Comparison of ENCODE assay signal across 17 cellular contexts in genomic region chr12:70691018-70691672, GRCh38. TPM values are rescaled to one million over a fixed set of nuclear protein-coding genes. Genes with fewer than 3 reads are reported as not detected.
DNase-seq lines count a peak whose midpoint lies in the region; ATAC-seq, FAIRE-seq and TF ChIP-seq lines count a peak whose summit lies in the region.
"Had no signal": no experiment of that assay in that cellular context is flagged by ENCODE, and none has a peak within 500 bp of the region (broad histone marks: within the 10 kb centered on the region; RNA-seq: fewer than 3 reads in every experiment).

No MANE protein-coding gene starts in this region.

- H3K27me3 ChIP-seq in heart left ventricle (no peaks in the 10 kb centered on the region), K562 (ENCODE audit: control insufficient read depth in 2 of 2, insufficient read depth in 2 of 2, low read length in 2 of 2) (no peaks in the 10 kb centered on the region), subcutaneous abdominal adipose tissue (ENCODE audit: control insufficient read depth in 5 of 5, insufficient read depth in 4 of 5, low read length in 5 of 5) (no peaks in the 10 kb centered on the region), colonic mucosa (no peaks in the 10 kb centered on the region)
- H3K27me3 ChIP-seq: esophagus muscularis mucosa had no signal

- H3K9me3 ChIP-seq in heart left ventricle, result no peaks in the 10 kb centered on the region
- H3K9me3 ChIP-seq in K562 (replicated peaks; ENCODE audit: control insufficient read depth, insufficient read depth, low read depth, low read length), result no peaks in the 10 kb centered on the region
- H3K9me3 ChIP-seq in subcutaneous abdominal adipose tissue (ENCODE audit: control insufficient read depth in 5 of 5, low read length in 5 of 5), result no peaks in the 10 kb centered on the region
- no peaks in the 10 kb centered on the region for H3K9me3 ChIP-seq in colonic mucosa
- H3K9me3 ChIP-seq: A549, esophagus muscularis mucosa had no signal

- FAIRE-seq in K562 (lab: Jason Lieb, UNC), result no peak
- FAIRE-seq: A549, D721Med had no signal

- H3K79me2 ChIP-seq in K562 (ENCODE audit: control insufficient read depth, insufficient read depth, low read length), result no peaks in the 10 kb centered on the region

- peak overlapping the region; percentile 15; the same call in 1 of the 2 replicates for H2AFZ ChIP-seq in K562 (ENCODE audit: low read depth, low read length)

- CTCF ChIA-PET in K562 (lab: Yijun Ruan, JAX; ENCODE audit: low intra/inter-chr PET ratio), result no interaction called here

- H3K9ac ChIP-seq in K562 (ENCODE audit: insufficient read depth in 1 of 2, low read depth in 2 of 2, low read length in 2 of 2), result no peak overlapping the region
- no peak overlapping the region for H3K9ac ChIP-seq in subcutaneous abdominal adipose tissue (ENCODE audit: low read length in 5 of 5)
- no peak overlapping the region for H3K9ac ChIP-seq in colonic mucosa (ENCODE audit: low read depth in 2 of 2, low read length in 2 of 2)

- intact Hi-C loops in heart left ventricle (cut with DNase I) (no loop called here), cardiac septum (cut with DNase I) (no loop called here), K562 (cut with micrococcal nuclease) (no loop called here), colonic mucosa (cut with DNase I) (no loop called here)

- H4K20me1 ChIP-seq in K562 (replicated peaks; ENCODE audit: control insufficient read depth, insufficient read depth, low read length), result no peaks in the 10 kb centered on the region

- H3K4me1 ChIP-seq in heart left ventricle (peaks cover 0 to 13% (median 0%) of the 10 kb centered on the region in 12 donors), K562 (replicated peaks in 1 of 2; ENCODE audit: control insufficient read depth in 2 of 2, insufficient read depth in 2 of 2, low read length in 2 of 2) (peaks cover 0 to 5% of the 10 kb centered on the region in 2 experiments; a peak in 1 of 5 replicates), subcutaneous abdominal adipose tissue (ENCODE audit: control insufficient read depth in 5 of 5, insufficient read depth in 5 of 5, low read length in 5 of 5) (peaks cover 0 to 14% (median 0%) of the 10 kb centered on the region in 5 donors), colonic mucosa (no peaks in the 10 kb centered on the region)
- H3K4me1 ChIP-seq: A549, esophagus muscularis mucosa had no signal

- in situ Hi-C loops in K562 (cut with MboI), result no loop called here

- TF ChIP-seq RAD21 in K562 (CRISPR knock-in tag; conservative IDR thresholded peaks at IDR 0.05 in 1 of 2, IDR thresholded peaks at IDR 0.05 in 1 of 2), result no peak

- WGBS in heart left ventricle, 4 donors, result 43 to 59% (median 52%) methylated on average over 5 of the region's 5 CpGs
- 51% methylated on average over 5 of the region's 5 CpGs for WGBS in K562 (ENCODE audit: insufficient coverage, low coverage, missing lambda C conversion rate)

- H3K9me1 ChIP-seq in K562 (ENCODE audit: control insufficient read depth, insufficient read depth, low read length), result no peaks in the 10 kb centered on the region

- peak overlapping the region in 6 of 12 donors; percentile 8 to 54 (median 45) for H3K27ac ChIP-seq in heart left ventricle
- no peak overlapping the region for H3K27ac ChIP-seq in K562 (ENCODE audit: extremely low read depth, low read depth, low read length)
- peak overlapping the region; percentile 32 for H3K27ac ChIP-seq in subcutaneous abdominal adipose tissue (ENCODE audit: low read depth, low read length)
- H3K27ac ChIP-seq in colonic mucosa, result no peak overlapping the region
- H3K27ac ChIP-seq: A549, esophagus muscularis mucosa had no signal

- TF ChIP-seq CTCF in heart left ventricle (IDR thresholded peaks at IDR 0.05), result no peak
- no peak for TF ChIP-seq CTCF in K562 (IDR thresholded peaks at IDR 0.05 in 2 of 3, conservative IDR thresholded peaks at IDR 0.05 in 1 of 3; ENCODE audit: insufficient read depth in 2 of 3, low read depth in 1 of 3, low read length in 3 of 3)
- no peak for TF ChIP-seq CTCF in colonic mucosa (IDR thresholded peaks at IDR 0.05)

- ATAC-seq in heart left ventricle (peak; percentile 66 to 95 (median 74)), K562 (no peak), left lobe of liver (peak; percentile 64)
- ATAC-seq: A549, natural killer cell had no signal

- H3K4me2 ChIP-seq in K562 (ENCODE audit: insufficient read depth, low read length), result no peak overlapping the region
- H3K4me2 ChIP-seq: A549 had no signal

- no peak for DNase-seq in heart left ventricle
- no peak for DNase-seq in cardiac septum (ENCODE audit: low spot score)
- no peak for DNase-seq in K562 (ENCODE audit: extremely low read depth in 1 of 4, low spot score in 3 of 4)
- DNase-seq in left lobe of liver (ENCODE audit: low spot score), result no peak
- no peak for DNase-seq in stimulated activated CD4-positive, alpha-beta T cell treated with anti-CD3 and anti-CD28 coated beads, Interleukin-15, amount 100 ng/mL, for 24 hours
- DNase-seq in colonic mucosa, result no peak
- DNase-seq in activated effector memory CD4-positive, alpha-beta T cell treated with anti-CD3 and anti-CD28 coated beads, Interleukin-2, amount 50 U/mL, for 16 hours, result no peak
- DNase-seq: activated CD4-positive, alpha-beta T cell treated with anti-CD3 and anti-CD28 coated beads, Interleukin-2, amount 50 U/mL, for 1 hour; caudate nucleus; natural killer cell; NCI-H1694 had no signal

- no TSS peak for BruUV-seq in K562 (replicated peaks; lab: Mats Ljungman, UMichigan)

- POLR2A ChIA-PET in K562 (lab: Yijun Ruan, JAX), result interaction anchor here (0.6 kb wide), 1 partner anchor 29 kb away, joined by 3 read pairs; no protein-coding TSS in a partner anchor

- no peak for TF ChIP-seq EP300 in K562 (IDR thresholded peaks at IDR 0.05; ENCODE audit: low read length)

- no peaks in the 10 kb centered on the region for H3K36me3 ChIP-seq in heart left ventricle
- no peaks in the 10 kb centered on the region for H3K36me3 ChIP-seq in K562 (ENCODE audit: control insufficient read depth, insufficient read depth, low read length)
- H3K36me3 ChIP-seq in subcutaneous abdominal adipose tissue (ENCODE audit: control insufficient read depth in 5 of 5, insufficient read depth in 5 of 5, low read length in 5 of 5), result no peaks in the 10 kb centered on the region
- H3K36me3 ChIP-seq in colonic mucosa, result no peaks in the 10 kb centered on the region
- H3K36me3 ChIP-seq: esophagus muscularis mucosa had no signal

- TF ChIP-seq POLR2A in heart left ventricle (IDR thresholded peaks at IDR 0.05), result no peak
- TF ChIP-seq POLR2A in K562 (conservative IDR thresholded peaks at IDR 0.05), result no peak

- H3K4me3 ChIP-seq in heart left ventricle (no peak overlapping the region), K562 (no peak overlapping the region), subcutaneous abdominal adipose tissue (ENCODE audit: low read depth in 1 of 5, low read length in 5 of 5) (no peak overlapping the region), colonic mucosa (no peak overlapping the region)
- H3K4me3 ChIP-seq: A549, esophagus muscularis mucosa had no signal

TF ChIP-seq in K562, 482 proteins besides CTCF, POLR2A, EP300 and RAD21:
- TF ChIP-seq MAFF (IDR thresholded peaks at IDR 0.05; ENCODE audit: low read length) (no peak), ATF3 (IDR thresholded peaks at IDR 0.05) (0 out of 2 replicates have a peak, but pooled peaks have one; percentile 13), ATF3 (CRISPR knock-in tag; conservative IDR thresholded peaks at IDR 0.05) (no peak)

RNA-seq across cellular contexts. Expression of gene PTPRB, which starts 53.9 kb away (rescaled TPM):
- 10 to 100 TPM; 27.3 to 41.5 (median 34.7) TPM for total RNA-seq in heart left ventricle
- 10 to 100 TPM; 17.0 to 19.3 TPM for polyA plus RNA-seq in heart left ventricle
- total RNA-seq in cardiac septum, result 28.9 TPM
- total RNA-seq in K562 (2011; cell fraction: chromatin; rRNA removed; ENCODE audit: low replicate concordance), result 9.2 and 18.5 TPM in 2 replicates
- total RNA-seq in K562 (2011; cell fraction: nucleolus; rRNA removed), result 6.3 and 6.6 TPM in 2 replicates
- total RNA-seq in K562 (2011; cell fraction: nucleoplasm; rRNA removed), result 8.2 and 9.1 TPM in 2 replicates
- 2.1 and 2.4 TPM in 2 replicates for total RNA-seq in K562 (2014; rRNA removed)
- total RNA-seq in K562 (2014; rRNA removed; fragmentation: Illumina TruSeq; extraction: Trizol), result 3.8 and 4.5 TPM in 2 replicates
- 5.9 and 6.2 TPM in 2 replicates for total RNA-seq in K562 (2015; rRNA removed; fragmentation: Illumina TruSeq; extraction: Trizol)
- 4.2 and 4.8 TPM in 2 replicates for total RNA-seq in K562 (2021)
- polyA plus RNA-seq in K562 (2011; rRNA removed), result 1.5 and 1.6 TPM in 2 replicates
- polyA plus RNA-seq in K562 (2011; cell fraction: cytosol; rRNA removed), result 0.49 and 0.72 TPM in 2 replicates
- polyA plus RNA-seq in K562 (2011; cell fraction: nucleus; rRNA removed), result 2.5 and 2.9 TPM in 2 replicates
- polyA plus RNA-seq in K562 (2012), result 6.6 and 8.6 TPM in 2 replicates
- 3.1 and 3.3 TPM in 2 replicates for polyA plus RNA-seq in K562 (2014; fragmentation: Illumina TruSeq; extraction: Trizol)
- polyA plus RNA-seq in K562 (2014; fragmentation: Nextera tagmentation; extraction: Ambion mirVana), result under 1 TPM; 0.46 to 0.59 TPM
- 3.1 and 4.0 TPM in 2 replicates for polyA plus RNA-seq in K562 (2014; rRNA removed)
- 3.5 and 5.0 TPM in 2 replicates for polyA minus RNA-seq in K562 (2011; rRNA and poly(A)+ RNA removed)
- polyA minus RNA-seq in K562 (2011; cell fraction: cytosol; rRNA and poly(A)+ RNA removed), result 0.64 and 0.76 TPM in 2 replicates
- polyA minus RNA-seq in K562 (2011; cell fraction: nucleus; rRNA and poly(A)+ RNA removed), result 2.4 and 4.9 TPM in 2 replicates
- 14.6 TPM for total RNA-seq in left lobe of liver
- 10 to 100 TPM; 17.3 to 27.7 TPM for total RNA-seq in colonic mucosa
- total RNA-seq: activated T-helper 1 cell treated with anti-CD3 and anti-CD28 coated beads, Interleukin-12 subunit alpha, Interleukin-12 subunit beta, Interleukin-2, Interleukin-4 antibody, amounts not matched to agents 30 ng/mL and 10 ng/mL and 1 ng/mL, durations not matched to agents 14 hours and 24 hours and 36 hours; T-helper 1 cell treated with Interleukin-12 subunit alpha and Interleukin-12 subunit beta and Interleukin-4 antibody, amounts not matched to agents 30 ng/mL and 1 ng/mL, for 36 hours had no signal
